20 cellular contexts compared by ENCODE assay signal in the genomic region with DNA sequence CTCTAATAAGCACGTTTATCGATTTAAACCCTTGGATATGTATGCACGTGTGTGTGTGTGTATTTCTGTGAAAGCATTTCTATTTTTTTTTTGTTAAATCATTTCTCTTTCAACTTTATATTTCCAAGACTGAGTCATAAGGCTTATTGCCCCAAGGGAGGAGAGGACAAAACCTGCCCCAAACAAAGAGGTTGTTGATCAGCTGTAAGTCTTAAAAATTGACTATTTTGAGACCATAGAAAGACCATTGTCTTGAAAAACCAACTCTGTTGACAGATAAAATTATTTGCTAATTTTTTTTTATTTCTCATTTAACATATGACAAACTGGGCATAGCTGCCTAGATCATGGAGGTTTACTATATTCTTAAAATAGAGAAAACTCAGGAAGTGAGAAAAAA.
A peak's percentile ranks its signal among the peaks of the same experiment; 100 is the strongest.
DNase-seq lines count a peak whose midpoint lies in the region.
"Had no signal": no experiment of that assay in that cellular context is flagged by ENCODE, and none has a peak within 500 bp of the region (broad histone marks: within the 10 kb centered on the region; RNA-seq: fewer than 3 reads in every experiment).

No MANE protein-coding gene starts in this region.

- H3K27ac ChIP-seq in BLaER1, result no peak overlapping the region
- H3K27ac ChIP-seq: A549 had no signal

- no peaks in the 10 kb centered on the region for H4K20me1 ChIP-seq in BLaER1

- in situ Hi-C loops in SK-MEL-5 (cut with HindIII; ENCODE audit: low pct_unique_long_range_greater_than_20kb, low sequenced_read_pairs), result no loop called here

- peak overlapping the region; percentile 41 for H3K4me2 ChIP-seq in BLaER1
- H3K4me2 ChIP-seq: A549, GM23338 had no signal

- H3K9ac ChIP-seq in BLaER1, result no peak overlapping the region

- H3K4me1 ChIP-seq in BLaER1, result peaks cover 9% of the 10 kb centered on the region
- H3K4me1 ChIP-seq: A549 had no signal

- no peak overlapping the region for H3K4me3 ChIP-seq in BLaER1
- H3K4me3 ChIP-seq: A549, GM23338 had no signal

- H3K9me3 ChIP-seq in BLaER1, result peaks cover 21% of the 10 kb centered on the region
- H3K9me3 ChIP-seq: A549 had no signal

- peak; percentile 60 for DNase-seq in COLO829 (ENCODE audit: low spot score)
- DNase-seq in SK-MEL-5 (ENCODE audit: low read depth, low spot score), result peak; percentile 30
- DNase-seq in foreskin melanocyte, result peak; percentile 83
- DNase-seq in dedifferentiated amniotic fluid mesenchymal stem cell (ENCODE audit: extremely low spot score), result no peak
- DNase-seq in NOMO-1 (lab: John Stamatoyannopoulos, UW; ENCODE audit: unreplicated experiment in 2 of 2), result no peak
- DNase-seq in KG1 (lab: John Stamatoyannopoulos, UW), result no peak
- DNase-seq: 8988T; ACHN; AML-193; Calu3; CD4-positive, alpha-beta T cell; CD8-positive, alpha-beta memory T cell; COR-L47; DMS53; DMS79 treated with DMSO at 0.1 percent for 48 hours; GF-D8; H9 had no signal

- H3K36me3 ChIP-seq in BLaER1, result no peaks in the 10 kb centered on the region

- no peaks in the 10 kb centered on the region for H3K27me3 ChIP-seq in BLaER1

Comparison
In these comparisons a context has a peak if more than half of its experiments do, and no peak if none do; other contexts are left out.
1. DNase-seq: peak in COLO829 (single experiment), SK-MEL-5 (single experiment) and foreskin melanocyte (single experiment); none in dedifferentiated amniotic fluid mesenchymal stem cell (single experiment), NOMO-1 (0 of 2) and KG1 (single experiment).